Comparison of ENCODE assay signal across 10 cellular contexts in genomic region chr7:455110-455928, GRCh38.
A peak's percentile ranks its signal among the peaks of the same experiment; 100 is the strongest.
DNase-seq lines count a peak whose midpoint lies in the region; ATAC-seq lines count a peak whose summit lies in the region.
"Had no signal": no experiment of that assay in that cellular context is flagged by ENCODE, and none has a peak within 500 bp of the region (broad histone marks: within the 10 kb centered on the region; RNA-seq: fewer than 3 reads in every experiment).

No MANE protein-coding gene starts in this region.

- H3K4me1 ChIP-seq in NT2/D1 (ENCODE audit: insufficient read depth, insufficient read length), result peaks cover 25% of the 10 kb centered on the region

- peak; percentile 10 for ATAC-seq in stimulated activated memory B cell treated with anti-CD40 and anti-IgM and Interleukin-4, amounts not matched to agents 10 μg/mL and 1 μg/mL and 100 μg/mL, for 72 hours
- no peak for ATAC-seq in HG03354 (IDR thresholded peaks at IDR 0.05; ENCODE audit: poor library complexity, severe bottlenecking, unreplicated experiment)

- in situ Hi-C loops in ACHN (cut with HindIII; ENCODE audit: low pct_ligation_motif_present, low pct_unique_long_range_greater_than_20kb, low sequenced_read_pairs), result no loop called here

- no peak overlapping the region for H3K4me3 ChIP-seq in NT2/D1 (ENCODE audit: insufficient read length, low read depth)

- no peaks in the 10 kb centered on the region for H3K36me3 ChIP-seq in NT2/D1 (ENCODE audit: insufficient read depth, insufficient read length, low read length)

- H3K4me3 Mint-ChIP-seq in stimulated activated memory B cell treated with anti-CD40 and anti-IgM and Interleukin-4, amounts not matched to agents 10 μg/mL and 1 μg/mL and 100 μg/mL, for 72 hours, result no peak overlapping the region

- H3K9me3 Mint-ChIP-seq in stimulated activated memory B cell treated with anti-CD40 and anti-IgM and Interleukin-4, amounts not matched to agents 10 μg/mL and 1 μg/mL and 100 μg/mL, for 72 hours, result no peaks in the 10 kb centered on the region

- peaks cover 21% of the 10 kb centered on the region for H3K4me1 Mint-ChIP-seq in stimulated activated memory B cell treated with anti-CD40 and anti-IgM and Interleukin-4, amounts not matched to agents 10 μg/mL and 1 μg/mL and 100 μg/mL, for 72 hours

- no peak overlapping the region for H3K27ac Mint-ChIP-seq in stimulated activated memory B cell treated with anti-CD40 and anti-IgM and Interleukin-4, amounts not matched to agents 10 μg/mL and 1 μg/mL and 100 μg/mL, for 72 hours

- peaks cover 44% of the 10 kb centered on the region for H3K27me3 Mint-ChIP-seq in stimulated activated memory B cell treated with anti-CD40 and anti-IgM and Interleukin-4, amounts not matched to agents 10 μg/mL and 1 μg/mL and 100 μg/mL, for 72 hours

- no peaks in the 10 kb centered on the region for H3K36me3 Mint-ChIP-seq in stimulated activated memory B cell treated with anti-CD40 and anti-IgM and Interleukin-4, amounts not matched to agents 10 μg/mL and 1 μg/mL and 100 μg/mL, for 72 hours

- H3K9me3 ChIP-seq in NT2/D1 (ENCODE audit: insufficient read depth, low read length), result no peaks in the 10 kb centered on the region; the same call in 1 of the 2 replicates

- H3K9ac ChIP-seq in NT2/D1 (ENCODE audit: insufficient read length, low read depth), result peak overlapping the region; percentile 26

- H3K27me3 ChIP-seq in NT2/D1 (ENCODE audit: insufficient read depth, insufficient read length), result peaks cover 20% of the 10 kb centered on the region

- DNase-seq in NCI-H1417 (lab: John Stamatoyannopoulos, UW), result peak in 2 of 3 experiments; percentile 66 to 80
- DNase-seq in NCI-H1417 treated with DMSO at 0.1 percent for 48 hours (lab: John Stamatoyannopoulos, UW), result no peak
- DNase-seq in NT2/D1 (ENCODE audit: low read depth, low spot score), result no peak
- DNase-seq in glomerular visceral epithelial cell (ENCODE audit: extremely low spot score), result peak; percentile 48
- no peak for DNase-seq in ACHN
- no peak for DNase-seq in NCI-H2107 (lab: John Stamatoyannopoulos, UW)
- DNase-seq: activated naive CD4-positive, alpha-beta T cell treated with anti-CD3 and anti-CD28 coated beads, Interleukin-2, amount 50 U/mL, for 16 hours; NCI-H226 had no signal

Comparison
In these comparisons a context has a peak if more than half of its experiments do, and no peak if none do; other contexts are left out.
1. DNase-seq: peak in NCI-H1417 (2 of 3) and glomerular visceral epithelial cell (single experiment); none in NCI-H1417 treated with DMSO at 0.1 percent for 48 hours (single experiment), NT2/D1 (single experiment), ACHN (single experiment) and NCI-H2107 (single experiment).